In the genomic region with DNA sequence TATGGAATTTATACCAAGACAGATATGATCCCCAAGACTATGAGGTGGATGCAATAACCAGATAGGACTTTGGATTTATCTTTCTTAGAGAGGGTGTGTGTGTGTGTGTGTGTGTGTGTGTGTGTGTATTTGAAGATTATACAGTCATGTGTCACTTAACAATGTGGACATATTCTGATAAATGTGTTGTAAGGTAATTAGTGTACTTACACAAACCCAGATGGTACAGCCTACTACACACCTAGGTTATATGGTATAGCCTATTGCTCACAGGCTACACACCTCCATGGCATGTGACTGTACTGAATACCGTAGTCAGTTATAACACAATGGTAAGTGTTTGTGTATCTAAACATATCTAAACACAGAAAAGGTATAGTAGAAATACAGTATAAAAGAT, we compare ENCODE assay signal across 31 cellular contexts.
"Had no signal": no experiment of that assay in that cellular context is flagged by ENCODE, and none has a peak within 500 bp of the region (broad histone marks: within the 10 kb centered on the region; RNA-seq: fewer than 3 reads in every experiment).

No MANE protein-coding gene starts in this region.

- DNase-seq: activated CD4-positive, alpha-beta memory T cell treated with anti-CD3 and anti-CD28 coated beads for 36 hours; activated CD4-positive, alpha-beta T cell treated with anti-CD3 and anti-CD28 coated beads for 36 hours; activated CD4-positive, alpha-beta T cell treated with anti-CD3 and anti-CD28 coated beads, Interleukin-2, amount 10 ng/mL, durations not matched to agents 24 days and 14 days; activated CD4-positive, CD25-positive, alpha-beta regulatory T cell; activated CD4-positive, CD25-positive, alpha-beta regulatory T cell treated with anti-CD3 and anti-CD28 coated beads, Interleukin-2, amount 50 U/mL, for 72 hours; activated CD8-positive, alpha-beta memory T cell treated with anti-CD3 and anti-CD28 coated beads, Interleukin-2, amount 10 ng/mL, durations not matched to agents 7 days and 5 days; activated CD8-positive, alpha-beta memory T cell treated with anti-CD3 and anti-CD28 coated beads, Interleukin-2, amount 50 U/mL, for 4 hours; activated CD8-positive, alpha-beta T cell treated with anti-CD3 and anti-CD28 coated beads, Interleukin-2, amount 10 ng/mL, durations not matched to agents 7 days and 5 days; activated effector memory CD4-positive, alpha-beta T cell treated with anti-CD3 and anti-CD28 coated beads, Interleukin-2, amount 50 U/mL, for 16 hours; activated naive CD4-positive, alpha-beta T cell treated with anti-CD3 and anti-CD28 coated beads for 36 hours; activated naive CD8-positive, alpha-beta T cell treated with anti-CD3 and anti-CD28 coated beads for 36 hours; activated naive CD8-positive, alpha-beta T cell treated with anti-CD3 and anti-CD28 coated beads, Interleukin-2, amount 50 U/mL, for 24 hours; activated T-cell treated with anti-CD3 and anti-CD28 coated beads, Interleukin-2, amount 50 U/mL, for 1 hour; activated T-cell treated with anti-CD3 and anti-CD28 coated beads, Interleukin-2, amount 50 U/mL, for 48 hours; adrenal gland; amygdala; aorta; central memory CD4-positive, alpha-beta T cell; cerebellar nuclear complex; dorsolateral prefrontal cortex; effector memory CD8-positive, alpha-beta T cell; esophagus squamous epithelium; head of caudate nucleus; T-helper 2 cell had no signal

- FAIRE-seq: endometrium, endothelial cell of umbilical vein, frontal cortex had no signal

- H3K27me3 ChIP-seq: cardiac muscle cell, esophagus squamous epithelium had no signal

- H3K4me3 ChIP-seq: adrenal gland, breast epithelium, cardiac muscle cell, coronary artery, dorsolateral prefrontal cortex, esophagus squamous epithelium had no signal

- H3K9me3 ChIP-seq: adrenal gland, breast epithelium, esophagus squamous epithelium had no signal

- H3K4me1 ChIP-seq: adrenal gland, breast epithelium, esophagus squamous epithelium had no signal

- H3K36me3 ChIP-seq: adrenal gland, breast epithelium, cardiac muscle cell, esophagus squamous epithelium had no signal

- H3K27ac ChIP-seq: adrenal gland, breast epithelium, cardiac muscle cell, coronary artery, dorsolateral prefrontal cortex, epithelial cell of prostate, esophagus squamous epithelium had no signal

- ATAC-seq: activated CD4-positive, alpha-beta T cell treated with anti-CD3 and anti-CD28 coated beads for 36 hours; activated CD8-positive, alpha-beta memory T cell treated with anti-CD3 and anti-CD28 coated beads, Interleukin-2, amount 10 ng/mL, durations not matched to agents 7 days and 5 days; activated CD8-positive, alpha-beta T cell treated with anti-CD3 and anti-CD28 coated beads, Interleukin-2, amount 10 ng/mL, durations not matched to agents 7 days and 5 days; activated naive CD8-positive, alpha-beta T cell treated with anti-CD3 and anti-CD28 coated beads, Interleukin-2, amount 50 U/mL, for 24 hours; effector memory CD8-positive, alpha-beta T cell had no signal
